21 cellular contexts compared by ENCODE assay signal in the genomic region with DNA sequence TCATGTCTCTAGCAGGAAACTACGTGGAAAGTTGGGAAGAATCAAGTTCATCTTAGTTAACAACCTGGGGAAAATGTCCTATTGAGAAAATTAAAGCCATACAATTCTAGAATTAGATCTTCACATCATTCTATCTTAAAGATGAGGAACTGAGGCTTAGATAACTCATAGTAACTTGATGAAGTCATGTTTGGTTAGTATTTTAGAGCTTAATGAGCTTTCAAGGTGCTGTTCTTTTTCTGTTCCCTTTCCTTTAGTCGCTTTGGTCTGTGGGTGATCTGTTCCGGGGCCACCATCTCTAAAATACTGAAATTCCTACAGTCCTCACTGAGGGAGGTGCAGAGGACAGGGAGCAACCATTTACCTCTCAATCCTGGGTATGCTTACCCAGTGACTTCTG. TPM values are rescaled to one million over a fixed set of nuclear protein-coding genes. Genes with fewer than 3 reads are reported as not detected.
DNase-seq lines count a peak whose midpoint lies in the region; ATAC-seq and TF ChIP-seq lines count a peak whose summit lies in the region.
"Had no signal": no experiment of that assay in that cellular context is flagged by ENCODE, and none has a peak within 500 bp of the region (broad histone marks: within the 10 kb centered on the region; RNA-seq: fewer than 3 reads in every experiment).

No MANE protein-coding gene starts in this region.

- H3K9me3 Mint-ChIP-seq in neural crest cell, result no peaks in the 10 kb centered on the region
- H3K9me3 Mint-ChIP-seq: activated naive CD8-positive, alpha-beta T cell treated with anti-CD3 and anti-CD28 coated beads, Interleukin-2, amount 50 U/mL, for 24 hours; activated T-cell treated with anti-CD3 and anti-CD28 coated beads, Interleukin-2, amount 50 U/mL, for 72 hours; T-helper 2 cell treated with Interferon-gamma antibody and Interleukin-4, amounts not matched to agents 5 μg/mL and 100 μg/mL, for 36 hours had no signal

- H3K27ac ChIP-seq in caudate nucleus (ENCODE audit: low read depth, low read length) (peak overlapping the region; percentile 96), thyroid gland (peak overlapping the region in 2 of 3 donors; percentile 76 to 85)
- H3K27ac ChIP-seq: parathyroid adenoma, Peyer's patch had no signal

- H3K27ac Mint-ChIP-seq in neural crest cell (ENCODE audit: unreplicated experiment), result no peak overlapping the region
- H3K27ac Mint-ChIP-seq: activated naive CD8-positive, alpha-beta T cell treated with anti-CD3 and anti-CD28 coated beads, Interleukin-2, amount 50 U/mL, for 24 hours; activated T-cell treated with anti-CD3 and anti-CD28 coated beads, Interleukin-2, amount 50 U/mL, for 72 hours; T-helper 2 cell treated with Interferon-gamma antibody and Interleukin-4, amounts not matched to agents 5 μg/mL and 100 μg/mL, for 36 hours had no signal

- H3K4me3 ChIP-seq in Loucy (ENCODE audit: low read length, poor library complexity, severe bottlenecking), result no peak overlapping the region
- no peak overlapping the region for H3K4me3 ChIP-seq in thyroid gland (replicated peaks in 1 of 3)
- H3K4me3 ChIP-seq: lung, MG63, Peyer's patch had no signal

- TF ChIP-seq CTCF in Loucy (conservative IDR thresholded peaks at IDR 0.05; ENCODE audit: low read length), result no peak
- TF ChIP-seq CTCF in neural crest cell (conservative IDR thresholded peaks at IDR 0.05), result no peak
- no peak for TF ChIP-seq CTCF in thyroid gland (IDR thresholded peaks at IDR 0.05)

- 93% methylated on average over 3 of the region's 3 CpGs for WGBS in thyroid gland, 2 donors

- H3K27me3 Mint-ChIP-seq in neural crest cell (ENCODE audit: low read depth), result peaks cover 4% of the 10 kb centered on the region

- H3K4me1 ChIP-seq in Loucy (ENCODE audit: insufficient read depth, low read length, poor library complexity, severe bottlenecking), result peaks cover 36% of the 10 kb centered on the region
- peaks cover 21 to 24% of the 10 kb centered on the region in 2 donors for H3K4me1 ChIP-seq in thyroid gland
- H3K4me1 ChIP-seq: parathyroid adenoma had no signal

- H3K9me3 ChIP-seq in Loucy (ENCODE audit: insufficient read depth, low read depth, low read length) (no peaks in the 10 kb centered on the region), thyroid gland (no peaks in the 10 kb centered on the region)
- H3K9me3 ChIP-seq: MG63, Peyer's patch had no signal

- H4K20me1 ChIP-seq in Loucy (ENCODE audit: insufficient read depth, low read length, poor library complexity, severe bottlenecking), result peaks cover 5% of the 10 kb centered on the region

- H3K4me3 Mint-ChIP-seq in neural crest cell, result peak overlapping the region; percentile 11
- H3K4me3 Mint-ChIP-seq: activated naive CD8-positive, alpha-beta T cell treated with anti-CD3 and anti-CD28 coated beads, Interleukin-2, amount 50 U/mL, for 24 hours had no signal

- no peak for DNase-seq in caudate nucleus (lab: John Stamatoyannopoulos, UW)
- DNase-seq in neural crest cell (ENCODE audit: low read depth, low spot score), result no peak
- no peak for DNase-seq in thyroid gland
- DNase-seq in epidermal melanocyte (ENCODE audit: insufficient read length, low spot score), result no peak
- DNase-seq: activated CD4-positive, CD25-positive, alpha-beta regulatory T cell treated with anti-CD3 and anti-CD28 coated beads, Interleukin-2, amount 50 U/mL, for 72 hours; activated naive CD8-positive, alpha-beta T cell treated with anti-CD3 and anti-CD28 coated beads, Interleukin-2, amount 50 U/mL, for 24 hours; dermis blood vessel endothelial cell; MG63; Peyer's patch; SIG-M5; stimulated activated CD4-positive, alpha-beta T cell treated with anti-CD3 and anti-CD28 coated beads, Interleukin-1b, Interleukin-23, amount 100 ng/mL, for 48 hours; stimulated activated naive CD8-positive, alpha-beta T cell treated with anti-CD3 and anti-CD28 coated beads, Interleukin-15, Interleukin-2, amounts not matched to agents 100 U/mL and 50 U/mL, for 24 hours had no signal

- H3K9me2 ChIP-seq in Loucy (replicated peaks; ENCODE audit: low read depth, low read length), result no peaks in the 10 kb centered on the region

- peaks cover 29% of the 10 kb centered on the region for H3K79me2 ChIP-seq in Loucy (ENCODE audit: insufficient read depth, low read length)
- H3K79me2 ChIP-seq: parathyroid adenoma had no signal

- H3K9ac ChIP-seq in Loucy (ENCODE audit: low read depth, low read length, poor library complexity, severe bottlenecking), result peak overlapping the region; percentile 51
- H3K9ac ChIP-seq: parathyroid adenoma had no signal

- peak overlapping the region; percentile 69 for H3K4me2 ChIP-seq in Loucy (ENCODE audit: low read depth, low read length, poor library complexity, severe bottlenecking)

- peak overlapping the region; percentile 54; the same call in 1 of the 2 replicates for H2AFZ ChIP-seq in Loucy (ENCODE audit: low read length)

- no peak for TF ChIP-seq POLR2A in thyroid gland (IDR thresholded peaks at IDR 0.05)

- H3K4me1 Mint-ChIP-seq in neural crest cell, result peaks cover 37% of the 10 kb centered on the region

- no peaks in the 10 kb centered on the region for H3K36me3 Mint-ChIP-seq in neural crest cell (ENCODE audit: low read depth)

- H3K27me3 ChIP-seq in Loucy (ENCODE audit: insufficient read depth, low read length, poor library complexity, severe bottlenecking) (peaks cover 5% of the 10 kb centered on the region), thyroid gland (no peaks in the 10 kb centered on the region)
- H3K27me3 ChIP-seq: esophagus squamous epithelium, MG63, Peyer's patch had no signal

- H3K36me3 ChIP-seq in Loucy (ENCODE audit: insufficient read depth, low read length) (no peaks in the 10 kb centered on the region), thyroid gland (peaks cover 0 to 1% of the 10 kb centered on the region in 2 donors)
- H3K36me3 ChIP-seq: esophagus squamous epithelium, MG63, Peyer's patch had no signal

- intact Hi-C loops in thyroid gland (cut with DNase I), result loop anchor here (2.0 to 10.0 kb wide), 3 partner anchors 201 to 311 kb away; no protein-coding TSS in a partner anchor

- ATAC-seq in HG02870 (IDR thresholded peaks at IDR 0.05; ENCODE audit: unreplicated experiment) (no peak), HG03196 (IDR thresholded peaks at IDR 0.05; ENCODE audit: unreplicated experiment) (no peak)

- H3F3A ChIP-seq in Loucy (ENCODE audit: low read depth), result no peaks in the 10 kb centered on the region; the same call in 1 of the 2 replicates

RNA-seq across cellular contexts. Expression of gene GLUL, which starts 4.3 kb away (rescaled TPM):
- total RNA-seq in neural crest cell (522 and 529 TPM in 2 replicates), thyroid gland (1,000 to 10,000 TPM; 1,653 to 2,736 (median 2,263) TPM)

RNA-seq across cellular contexts. Expression of gene TEDDM1, which starts 4.6 kb away (rescaled TPM):
- total RNA-seq in neural crest cell (not detected in 2 replicates), thyroid gland (not detected)
- total RNA-seq: activated T-cell treated with anti-CD3 and anti-CD28 coated beads, Interleukin-2, amount 50 U/mL, for 72 hours; dermis blood vessel endothelial cell; esophagus squamous epithelium; G401; lung; Peyer's patch had no signal

RNA-seq across cellular contexts. Expression of gene RGSL1, which starts 54.0 kb away (rescaled TPM):
- total RNA-seq in neural crest cell (not detected in 2 replicates), thyroid gland (under 1 TPM in 1 of 4 donors, not detected in 3; 0.27 TPM)
- total RNA-seq: activated T-cell treated with anti-CD3 and anti-CD28 coated beads, Interleukin-2, amount 50 U/mL, for 72 hours; dermis blood vessel endothelial cell; G401; lung; Peyer's patch had no signal
